In the genomic region with DNA sequence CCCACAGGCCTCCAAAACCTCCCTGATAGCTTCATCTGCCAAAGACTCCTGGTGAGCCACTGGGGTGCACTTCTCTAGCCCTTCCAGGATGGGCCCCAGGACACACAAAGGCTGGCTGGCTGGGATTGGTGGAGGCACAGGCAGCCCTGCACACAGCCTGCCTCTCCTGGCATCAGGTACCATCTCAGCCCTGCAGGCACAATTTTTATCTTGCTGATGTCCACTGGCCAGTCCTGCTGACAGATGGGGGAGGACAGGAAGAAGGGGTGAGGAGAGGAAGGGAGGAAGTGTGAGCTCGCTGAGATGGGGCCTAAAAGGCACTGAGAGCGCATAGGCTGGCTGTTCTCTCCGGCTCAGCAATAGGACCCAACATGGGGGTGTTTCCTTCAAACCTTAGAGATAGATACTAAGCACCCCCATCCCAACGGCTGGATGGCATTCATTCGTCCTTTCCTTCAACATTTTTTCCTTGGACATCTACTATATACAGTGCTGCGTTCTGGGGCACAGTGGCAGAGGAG, we compare ENCODE assay signal across 1 cellular context.
TF ChIP-seq lines count a peak whose summit lies in the region.

No MANE protein-coding gene starts in this region.

TF ChIP-seq in SK-N-SH treated with all-trans-retinoic acid at 6 μM for 48 hours, 23 proteins besides CTCF, POLR2A, EP300 and RAD21 (continued from another document):
- TF ChIP-seq, protein P1, sequence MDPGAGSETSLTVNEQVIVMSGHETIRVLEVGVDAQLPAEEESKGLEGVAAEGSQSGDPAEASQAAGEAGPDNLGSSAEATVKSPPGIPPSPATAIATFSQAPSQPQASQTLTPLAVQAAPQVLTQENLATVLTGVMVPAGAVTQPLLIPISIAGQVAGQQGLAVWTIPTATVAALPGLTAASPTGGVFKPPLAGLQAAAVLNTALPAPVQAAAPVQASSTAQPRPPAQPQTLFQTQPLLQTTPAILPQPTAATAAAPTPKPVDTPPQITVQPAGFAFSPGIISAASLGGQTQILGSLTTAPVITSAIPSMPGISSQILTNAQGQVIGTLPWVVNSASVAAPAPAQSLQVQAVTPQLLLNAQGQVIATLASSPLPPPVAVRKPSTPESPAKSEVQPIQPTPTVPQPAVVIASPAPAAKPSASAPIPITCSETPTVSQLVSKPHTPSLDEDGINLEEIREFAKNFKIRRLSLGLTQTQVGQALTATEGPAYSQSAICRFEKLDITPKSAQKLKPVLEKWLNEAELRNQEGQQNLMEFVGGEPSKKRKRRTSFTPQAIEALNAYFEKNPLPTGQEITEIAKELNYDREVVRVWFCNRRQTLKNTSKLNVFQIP (CRISPR knock-in tag; IDR thresholded peaks at IDR 0.05; ENCODE audit: borderline replicate concordance, low read depth), result no peak
- no peak for TF ChIP-seq ZFP3 (CRISPR knock-in tag; IDR thresholded peaks at IDR 0.05)
